1 cellular context compared by ENCODE assay signal in genomic region chr1:22547186-22547817, GRCh38.
TF ChIP-seq lines count a peak whose summit lies in the region.

No MANE protein-coding gene starts in this region.

TF ChIP-seq in K562, 482 proteins besides CTCF, POLR2A, EP300 and RAD21:
- TF ChIP-seq PRPF4 (IDR thresholded peaks at IDR 0.05; ENCODE audit: insufficient read depth, low read depth, low read length, poor library complexity, severe bottlenecking) (no peak), ELF4 (CRISPR knock-in tag; IDR thresholded peaks at IDR 0.05) (0 out of 2 replicates have a peak, but pooled peaks have one; percentile 22), SMARCC2 (IDR thresholded peaks at IDR 0.05; ENCODE audit: low read depth) (no peak), ZNF263 (CRISPR knock-in tag; IDR thresholded peaks at IDR 0.05; ENCODE audit: borderline replicate concordance) (no peak), MCM3 (IDR thresholded peaks at IDR 0.05) (0 out of 2 replicates have a peak, but pooled peaks have one; percentile 16), ZNF140 (CRISPR knock-in tag; IDR thresholded peaks at IDR 0.05) (no peak), ZNF124 (CRISPR knock-in tag; IDR thresholded peaks at IDR 0.05) (no peak)
